8 cellular contexts compared by ENCODE assay signal in genomic region chr7:32347244-32347828, GRCh38.
DNase-seq lines count a peak whose midpoint lies in the region; ATAC-seq lines count a peak whose summit lies in the region.
"Had no signal": no experiment of that assay in that cellular context is flagged by ENCODE, and none has a peak within 500 bp of the region (broad histone marks: within the 10 kb centered on the region; RNA-seq: fewer than 3 reads in every experiment).

No MANE protein-coding gene starts in this region.

- H3K36me3 ChIP-seq in H7 (replicated peaks; ENCODE audit: control insufficient read depth, insufficient read depth, low read length) = no peaks in the 10 kb centered on the region
- H3K36me3 ChIP-seq: SJSA1 had no signal

- ATAC-seq in stimulated activated naive CD8-positive, alpha-beta T cell treated with anti-CD3 and anti-CD28 coated beads, Interleukin-15, Interleukin-2, amounts not matched to agents 100 U/mL and 50 U/mL, for 24 hours = no peak

- DNase-seq in Daoy (ENCODE audit: low read depth) (peak; percentile 42), H7 (peak; percentile 35), SHP77 treated with DMSO at 0.1 percent for 48 hours (lab: John Stamatoyannopoulos, UW) (peak; percentile 26), globus pallidus (ENCODE audit: low spot score) (peak; percentile 8), dedifferentiated amniotic fluid mesenchymal stem cell (ENCODE audit: extremely low spot score) (no peak), amniotic stem cell (lab: John Stamatoyannopoulos, UW) (no peak)
- DNase-seq in stimulated activated naive CD8-positive, alpha-beta T cell treated with anti-CD3 and anti-CD28 coated beads, Interleukin-15, Interleukin-2, amounts not matched to agents 100 U/mL and 50 U/mL, for 24 hours = peak; percentile 32

- no peaks in the 10 kb centered on the region for H3K27me3 ChIP-seq in H7 (ENCODE audit: control insufficient read depth, insufficient read depth, low read length)
- H3K27me3 ChIP-seq: SJSA1 had no signal

- no peak overlapping the region for H3K4me3 ChIP-seq in H7 (ENCODE audit: insufficient read depth, low read depth, low read length)
- H3K4me3 ChIP-seq: SJSA1 had no signal

Comparison
In these comparisons a context has a peak if more than half of its experiments do, and no peak if none do; other contexts are left out.
1. DNase-seq: peak in Daoy (single experiment), H7 (single experiment), SHP77 treated with DMSO at 0.1 percent for 48 hours (single experiment), globus pallidus (single experiment) and stimulated activated naive CD8-positive, alpha-beta T cell treated with anti-CD3 and anti-CD28 coated beads, Interleukin-15, Interleukin-2, amounts not matched to agents 100 U/mL and 50 U/mL, for 24 hours (single experiment); none in dedifferentiated amniotic fluid mesenchymal stem cell (single experiment) and amniotic stem cell (single experiment).